2 cellular contexts compared by ENCODE assay signal in the genomic region with DNA sequence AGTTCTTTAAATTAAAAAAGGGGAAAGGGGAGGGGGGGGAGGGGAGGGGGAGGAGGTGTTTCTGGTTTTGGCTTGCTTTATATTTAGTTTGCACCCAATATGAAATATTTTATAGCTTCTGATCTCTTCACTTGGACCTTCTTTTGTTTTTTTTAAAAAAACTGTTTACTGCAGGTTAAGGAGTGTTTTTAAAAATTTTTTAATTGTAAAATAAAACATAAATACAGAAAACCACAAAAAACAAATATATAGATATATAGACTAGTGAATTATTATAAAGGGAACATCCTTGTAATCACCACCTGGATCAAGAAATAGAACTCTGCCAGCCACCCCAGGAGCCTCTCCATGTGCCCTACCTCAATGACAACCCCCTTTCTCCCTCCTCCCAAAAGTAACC.
A peak's percentile ranks its signal among the peaks of the same experiment; 100 is the strongest.
TF ChIP-seq lines count a peak whose summit lies in the region.

No MANE protein-coding gene starts in this region.

TF ChIP-seq in IMR-90, 13 proteins besides CTCF, POLR2A, EP300 and RAD21:
- TF ChIP-seq, protein P1, sequence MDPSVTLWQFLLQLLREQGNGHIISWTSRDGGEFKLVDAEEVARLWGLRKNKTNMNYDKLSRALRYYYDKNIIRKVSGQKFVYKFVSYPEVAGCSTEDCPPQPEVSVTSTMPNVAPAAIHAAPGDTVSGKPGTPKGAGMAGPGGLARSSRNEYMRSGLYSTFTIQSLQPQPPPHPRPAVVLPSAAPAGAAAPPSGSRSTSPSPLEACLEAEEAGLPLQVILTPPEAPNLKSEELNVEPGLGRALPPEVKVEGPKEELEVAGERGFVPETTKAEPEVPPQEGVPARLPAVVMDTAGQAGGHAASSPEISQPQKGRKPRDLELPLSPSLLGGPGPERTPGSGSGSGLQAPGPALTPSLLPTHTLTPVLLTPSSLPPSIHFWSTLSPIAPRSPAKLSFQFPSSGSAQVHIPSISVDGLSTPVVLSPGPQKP (IDR thresholded peaks at IDR 0.05; ENCODE audit: borderline replicate concordance, low read depth, low read length): no peak
- TF ChIP-seq CHD1 (IDR thresholded peaks at IDR 0.05; ENCODE audit: low read depth, low read length): no peak
- no peak for TF ChIP-seq MAZ (IDR thresholded peaks at IDR 0.05; ENCODE audit: borderline replicate concordance, low read depth, low read length)
- no peak for TF ChIP-seq FOS (IDR thresholded peaks at IDR 0.05; ENCODE audit: low read depth, low read length)
- TF ChIP-seq SMC3 (IDR thresholded peaks at IDR 0.05; ENCODE audit: low read depth, low read length): no peak
- TF ChIP-seq MAFK (IDR thresholded peaks at IDR 0.05; ENCODE audit: low read depth, low read length): no peak
- TF ChIP-seq CEBPB (IDR thresholded peaks at IDR 0.05; ENCODE audit: low read depth, low read length): no peak
- no peak for TF ChIP-seq NFE2L2 (IDR thresholded peaks at IDR 0.05; ENCODE audit: low read depth, low read length)
- TF ChIP-seq RCOR1 (IDR thresholded peaks at IDR 0.05; ENCODE audit: insufficient replicate concordance, low read length): no peak
- TF ChIP-seq, protein P2, sequence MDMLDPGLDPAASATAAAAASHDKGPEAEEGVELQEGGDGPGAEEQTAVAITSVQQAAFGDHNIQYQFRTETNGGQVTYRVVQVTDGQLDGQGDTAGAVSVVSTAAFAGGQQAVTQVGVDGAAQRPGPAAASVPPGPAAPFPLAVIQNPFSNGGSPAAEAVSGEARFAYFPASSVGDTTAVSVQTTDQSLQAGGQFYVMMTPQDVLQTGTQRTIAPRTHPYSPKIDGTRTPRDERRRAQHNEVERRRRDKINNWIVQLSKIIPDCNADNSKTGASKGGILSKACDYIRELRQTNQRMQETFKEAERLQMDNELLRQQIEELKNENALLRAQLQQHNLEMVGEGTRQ (IDR thresholded peaks at IDR 0.05; ENCODE audit: low read depth, low read length): no peak
- TF ChIP-seq RFX5 (IDR thresholded peaks at IDR 0.05; ENCODE audit: low read depth, low read length): no peak
- TF ChIP-seq BHLHE40 (IDR thresholded peaks at IDR 0.05; ENCODE audit: low read depth, low read length): no peak
- TF ChIP-seq MXI1 (IDR thresholded peaks at IDR 0.05; ENCODE audit: borderline replicate concordance, low read depth, low read length): no peak
TF ChIP-seq in IMR-90: peak in this region for 0.

TF ChIP-seq in K562, 482 proteins besides CTCF, POLR2A, EP300 and RAD21:
- peak; percentile 18 for TF ChIP-seq PCBP1 (IDR thresholded peaks at IDR 0.05; ENCODE audit: low read depth, low read length, poor library complexity, severe bottlenecking)
- TF ChIP-seq ZNF311 (CRISPR knock-in tag; IDR thresholded peaks at IDR 0.05): no peak
